ENCODE assay signal across 21 cellular contexts in the genomic region with DNA sequence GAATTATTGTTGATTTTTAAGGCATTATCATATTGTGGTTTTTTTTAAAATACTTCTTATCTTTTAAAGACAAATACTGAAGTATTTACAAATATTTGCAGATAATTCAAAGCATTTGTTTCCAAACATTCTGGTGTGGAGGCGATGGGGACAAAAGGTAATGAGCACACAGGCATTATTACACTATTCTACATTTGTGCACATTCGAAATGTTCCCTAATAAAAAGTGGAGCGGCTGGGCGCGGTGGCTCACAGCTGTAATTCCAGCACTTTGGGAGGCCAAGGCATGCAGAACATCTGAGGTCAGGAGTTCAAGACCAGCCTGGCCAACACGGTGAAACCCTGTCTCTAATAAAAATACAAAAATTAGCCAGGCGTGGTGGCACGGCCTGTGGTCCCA.
"Had no signal": no experiment of that assay in that cellular context is flagged by ENCODE, and none has a peak within 500 bp of the region (broad histone marks: within the 10 kb centered on the region; RNA-seq: fewer than 3 reads in every experiment).

No MANE protein-coding gene starts in this region.

- H3K27me3 ChIP-seq: MG63, SJCRH30 had no signal

- DNase-seq: KBM-7, MG63, NCI-H1092, NCI-H1105 treated with DMSO at 0.1 percent for 48 hours, NCI-H1417 treated with DMSO at 0.1 percent for 48 hours, NCI-H187, NCI-H2029, NCI-H2081 treated with DMSO at 0.1 percent for 48 hours, NCI-H2171, NCI-H226, NCI-H446, NCI-H510A, NCI-H524 treated with DMSO at 0.1 percent for 48 hours, NCI-H69, NCI-H774, RPMI8226, SHP77, SJCRH30 had no signal

- FAIRE-seq: RCC 7860 had no signal

- H3K27ac ChIP-seq: HL-60, SJCRH30, SK-N-MC had no signal

- H3K9me3 ChIP-seq: MG63 had no signal

- H3K4me3 ChIP-seq: MG63, SJCRH30, SK-N-MC had no signal

- H3K36me3 ChIP-seq: MG63, SJCRH30 had no signal
